17 cellular contexts compared by ENCODE assay signal in the genomic region with DNA sequence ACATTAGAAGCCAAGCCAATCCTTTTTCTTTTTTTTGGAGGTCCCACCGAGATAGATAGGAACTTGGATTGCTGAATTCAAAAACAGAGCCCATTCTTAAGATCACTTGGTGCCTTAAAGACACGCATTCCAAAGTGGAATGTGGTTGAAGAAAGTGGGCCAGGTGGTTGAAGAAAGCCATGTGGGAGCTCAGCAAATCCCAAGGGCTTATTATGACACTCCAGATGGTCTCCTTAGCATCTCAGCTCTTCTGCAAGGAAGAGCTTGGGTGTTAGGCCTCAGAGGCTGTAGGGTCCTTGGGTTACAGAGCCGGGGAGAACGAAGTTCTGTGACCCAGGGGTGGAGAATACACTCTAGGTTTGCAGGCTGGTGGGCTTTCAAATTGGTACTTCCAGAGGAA. TPM values are rescaled to one million over a fixed set of nuclear protein-coding genes. Genes with fewer than 3 reads are reported as not detected.
DNase-seq lines count a peak whose midpoint lies in the region; ATAC-seq and TF ChIP-seq lines count a peak whose summit lies in the region.
"Had no signal": no experiment of that assay in that cellular context is flagged by ENCODE, and none has a peak within 500 bp of the region (broad histone marks: within the 10 kb centered on the region; RNA-seq: fewer than 3 reads in every experiment).

No MANE protein-coding gene starts in this region.

- H3K4me1 Mint-ChIP-seq in CD4-positive, alpha-beta T cell (ENCODE audit: low read depth) = no peaks in the 10 kb centered on the region
- H3K4me1 Mint-ChIP-seq in osteocyte (ENCODE audit: unreplicated experiment) = peaks cover 24% of the 10 kb centered on the region
- H3K4me1 Mint-ChIP-seq: activated naive CD4-positive, alpha-beta T cell treated with anti-CD3 and anti-CD28 coated beads, Interleukin-2, amount 50 U/mL, for 24 hours had no signal

- no peak overlapping the region for H3K4me3 ChIP-seq in choroid plexus epithelial cell (ENCODE audit: low read depth, low read length)
- H3K4me3 ChIP-seq: colonic mucosa had no signal

- H3K27me3 Mint-ChIP-seq in CD4-positive, alpha-beta T cell = no peaks in the 10 kb centered on the region
- no peaks in the 10 kb centered on the region for H3K27me3 Mint-ChIP-seq in osteocyte (ENCODE audit: unreplicated experiment)
- H3K27me3 Mint-ChIP-seq: activated naive CD4-positive, alpha-beta T cell treated with anti-CD3 and anti-CD28 coated beads, Interleukin-2, amount 50 U/mL, for 24 hours; type B pancreatic cell had no signal

- H3K27ac ChIP-seq in CD4-positive, alpha-beta T cell (ENCODE audit: low read depth, low read length) = no peak overlapping the region
- H3K27ac ChIP-seq: colonic mucosa had no signal

- no peaks in the 10 kb centered on the region for H3K27me3 ChIP-seq in CD4-positive, alpha-beta T cell (ENCODE audit: control insufficient read depth, insufficient read depth, low read length)
- H3K27me3 ChIP-seq: colonic mucosa had no signal

- ATAC-seq in CD4-positive, alpha-beta T cell (ENCODE audit: poor library complexity) = no peak
- ATAC-seq in GM19351 (IDR thresholded peaks at IDR 0.05; ENCODE audit: unreplicated experiment) (no peak), HG02885 (IDR thresholded peaks at IDR 0.05; ENCODE audit: poor library complexity, unreplicated experiment) (no peak)
- ATAC-seq: activated T-cell treated with anti-CD3 and anti-CD28 coated beads, Interleukin-2, amount 50 U/mL, for 4 hours; stimulated activated naive CD8-positive, alpha-beta T cell treated with anti-CD3 and anti-CD28 coated beads, Interleukin-15, Interleukin-2, amounts not matched to agents 100 U/mL and 50 U/mL, for 24 hours had no signal

- peak overlapping the region; percentile 14 for H3K27ac Mint-ChIP-seq in CD4-positive, alpha-beta T cell
- H3K27ac Mint-ChIP-seq in osteocyte (ENCODE audit: unreplicated experiment) = peak overlapping the region; percentile 69
- H3K27ac Mint-ChIP-seq: activated naive CD4-positive, alpha-beta T cell treated with anti-CD3 and anti-CD28 coated beads, Interleukin-2, amount 50 U/mL, for 24 hours; type B pancreatic cell had no signal

- POLR2A ChIA-PET in CD4-positive, alpha-beta T cell (lab: Charles Lee) = no interaction called here

- DNase-seq in CD4-positive, alpha-beta T cell = no peak
- DNase-seq in NCI-H82 treated with DMSO at 0.1 percent for 48 hours (lab: John Stamatoyannopoulos, UW; ENCODE audit: unreplicated experiment) (peak; percentile 85), choroid plexus epithelial cell (ENCODE audit: low read depth) (peak; percentile 19), osteocyte (ENCODE audit: extremely low spot score, unreplicated experiment) (peak; percentile 8), T-helper 1 cell (no peak), NAMALWA (ENCODE audit: low spot score) (no peak)
- DNase-seq: activated T-cell treated with anti-CD3 and anti-CD28 coated beads, Interleukin-2, amount 50 U/mL, for 4 hours; colonic mucosa; NCI-H1436 treated with DMSO at 0.1 percent for 48 hours; NCI-H2227 treated with DMSO at 0.1 percent for 48 hours; retina; Right ventricle myocardium superior; stimulated activated naive CD8-positive, alpha-beta T cell treated with anti-CD3 and anti-CD28 coated beads, Interleukin-15, Interleukin-2, amounts not matched to agents 100 U/mL and 50 U/mL, for 24 hours had no signal

- TF ChIP-seq CTCF in CD4-positive, alpha-beta T cell (IDR thresholded peaks at IDR 0.05) = no peak
- TF ChIP-seq CTCF in choroid plexus epithelial cell (conservative IDR thresholded peaks at IDR 0.05; ENCODE audit: low read depth, low read length) = no peak
- TF ChIP-seq CTCF in osteocyte (IDR thresholded peaks at IDR 0.05) = no peak

- H3K4me3 Mint-ChIP-seq in CD4-positive, alpha-beta T cell = no peak overlapping the region
- no peak overlapping the region for H3K4me3 Mint-ChIP-seq in osteocyte (ENCODE audit: unreplicated experiment)
- H3K4me3 Mint-ChIP-seq: activated naive CD4-positive, alpha-beta T cell treated with anti-CD3 and anti-CD28 coated beads, Interleukin-2, amount 50 U/mL, for 24 hours; activated T-cell treated with anti-CD3 and anti-CD28 coated beads, Interleukin-2, amount 50 U/mL, for 4 hours; type B pancreatic cell had no signal

- H3K36me3 Mint-ChIP-seq in CD4-positive, alpha-beta T cell (ENCODE audit: low read depth) = peaks cover 63% of the 10 kb centered on the region
- peaks cover 47% of the 10 kb centered on the region for H3K36me3 Mint-ChIP-seq in osteocyte (ENCODE audit: unreplicated experiment)

- CTCF ChIA-PET in CD4-positive, alpha-beta T cell (lab: Charles Lee) = no interaction called here

- no peaks in the 10 kb centered on the region for H3K9me3 Mint-ChIP-seq in CD4-positive, alpha-beta T cell
- H3K9me3 Mint-ChIP-seq in osteocyte (ENCODE audit: unreplicated experiment) = no peaks in the 10 kb centered on the region
- H3K9me3 Mint-ChIP-seq: activated naive CD4-positive, alpha-beta T cell treated with anti-CD3 and anti-CD28 coated beads, Interleukin-2, amount 50 U/mL, for 24 hours; activated T-cell treated with anti-CD3 and anti-CD28 coated beads, Interleukin-2, amount 50 U/mL, for 4 hours; type B pancreatic cell had no signal

- no peaks in the 10 kb centered on the region for H3K9me3 ChIP-seq in CD4-positive, alpha-beta T cell (ENCODE audit: control insufficient read depth, low read length)
- H3K9me3 ChIP-seq: colonic mucosa had no signal

- intact Hi-C loops in CD4-positive, alpha-beta T cell (cut with DNase I, micrococcal nuclease) = no loop called here

RNA-seq across cellular contexts. Expression of a gene that starts 13.5 kb away (rescaled TPM):
- 10 to 100 TPM; 17.2 TPM for total RNA-seq in CD4-positive, alpha-beta T cell
- total RNA-seq in osteocyte = 21.1 and 24.8 TPM in 2 replicates

Comparison
In these comparisons a context has a peak if more than half of its experiments do, and no peak if none do; other contexts are left out.
1. DNase-seq: peak in NCI-H82 treated with DMSO at 0.1 percent for 48 hours (single experiment), choroid plexus epithelial cell (single experiment) and osteocyte (single experiment); none in CD4-positive, alpha-beta T cell (0 of 10), T-helper 1 cell (0 of 5) and NAMALWA (single experiment).